Comparison of ENCODE assay signal across 10 cellular contexts in the genomic region with DNA sequence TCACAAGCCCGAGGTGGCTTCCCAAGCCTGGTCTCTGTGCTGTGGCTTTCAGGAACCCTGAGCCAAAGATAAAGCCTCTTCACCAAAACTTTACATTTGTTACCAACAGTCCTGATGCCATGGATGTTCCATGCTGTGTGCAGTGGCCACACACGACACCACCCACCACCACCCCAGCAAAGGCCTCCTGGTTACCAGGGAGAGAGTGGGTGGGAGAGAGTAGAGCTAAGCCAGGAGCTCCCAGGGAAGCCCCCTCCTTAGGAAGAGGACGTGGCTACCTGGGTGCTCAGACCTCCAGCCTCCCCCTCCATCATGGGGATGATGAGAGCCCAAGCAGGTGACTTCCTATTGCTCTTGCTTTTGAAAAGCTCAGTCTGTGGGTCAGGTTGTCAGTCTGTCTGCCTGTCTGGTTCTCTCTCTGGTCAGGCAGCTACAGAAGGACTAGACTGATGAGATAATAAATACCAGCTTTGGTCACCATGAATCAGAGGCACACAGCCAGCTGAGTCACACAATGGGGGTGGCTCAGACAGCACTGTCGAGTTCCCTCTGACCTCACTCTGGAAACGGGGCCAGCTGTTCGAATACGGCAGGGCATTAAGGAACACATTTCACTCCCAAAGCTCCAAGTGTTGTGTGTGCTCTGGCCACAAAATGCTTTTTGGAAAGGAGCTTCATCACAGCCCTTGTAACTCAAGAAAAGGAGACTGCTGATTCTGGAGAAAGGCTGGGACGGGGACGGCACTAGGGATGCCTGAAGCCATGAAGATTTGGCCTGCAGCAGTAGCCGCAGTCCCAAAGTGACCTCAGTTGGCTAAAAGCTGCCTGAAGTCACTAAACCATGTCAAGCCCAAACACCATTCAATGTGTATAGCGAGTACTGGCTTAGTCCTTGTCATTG.
DNase-seq lines count a peak whose midpoint lies in the region; ATAC-seq and TF ChIP-seq lines count a peak whose summit lies in the region.
"Had no signal": no experiment of that assay in that cellular context is flagged by ENCODE, and none has a peak within 500 bp of the region (broad histone marks: within the 10 kb centered on the region; RNA-seq: fewer than 3 reads in every experiment).

No MANE protein-coding gene starts in this region.

- H3K36me3 ChIP-seq in SJSA1, result no peaks in the 10 kb centered on the region
- no peaks in the 10 kb centered on the region for H3K36me3 ChIP-seq in trophoblast cell (ENCODE audit: control insufficient read depth in 1 of 2, insufficient read depth in 2 of 2, low read length in 2 of 2)

- peak overlapping the region; percentile 71 for H4K91ac ChIP-seq in trophoblast cell (ENCODE audit: low read depth, low read length)

- H3K18ac ChIP-seq in trophoblast cell (ENCODE audit: low read length), result no peak overlapping the region

- no peaks in the 10 kb centered on the region for H3K27me3 ChIP-seq in SJSA1 (replicated peaks)
- H3K27me3 ChIP-seq in trophoblast cell (ENCODE audit: insufficient read depth, low read length), result no peaks in the 10 kb centered on the region

- H3K79me2 ChIP-seq in trophoblast cell (ENCODE audit: control insufficient read depth, insufficient read depth, low read length, poor library complexity), result no peaks in the 10 kb centered on the region

- no CpG with 5 or more reads among the region's 11 CpGs for WGBS in trophoblast cell (ENCODE audit: extremely low coverage, insufficient coverage, insufficient read length)

- H3K9ac ChIP-seq in trophoblast cell (ENCODE audit: low read length), result no peak overlapping the region

- H3K4me3 ChIP-seq in SJSA1 (no peak overlapping the region), foreskin fibroblast (ENCODE audit: low read depth in 1 of 2, low read length in 2 of 2) (no peak overlapping the region), trophoblast cell (ENCODE audit: low read depth, low read length) (no peak overlapping the region)
- H3K4me3 ChIP-seq: GM12878 had no signal

- in situ Hi-C loops in Caki2 (cut with HindIII; ENCODE audit: low pct_unique_long_range_greater_than_20kb, low sequenced_read_pairs), result no loop called here

- H3K14ac ChIP-seq in trophoblast cell (ENCODE audit: low read length), result no peak overlapping the region

- H3K79me1 ChIP-seq in trophoblast cell (ENCODE audit: low read length), result peaks cover 6% of the 10 kb centered on the region

- no peak overlapping the region for H2BK5ac ChIP-seq in trophoblast cell (ENCODE audit: low read depth, low read length, poor library complexity)

- ATAC-seq in HG03135 (IDR thresholded peaks at IDR 0.05; ENCODE audit: unreplicated experiment), result no peak
- ATAC-seq: GM12878 had no signal

- peak overlapping the region; percentile 80 for H3K27ac ChIP-seq in SJSA1
- H3K27ac ChIP-seq in trophoblast cell (ENCODE audit: low read depth, low read length), result peak overlapping the region; percentile 75

- H3K9me3 ChIP-seq in SJSA1 (replicated peaks), result no peaks in the 10 kb centered on the region
- peaks cover 2% of the 10 kb centered on the region for H3K9me3 ChIP-seq in trophoblast cell (ENCODE audit: insufficient read depth, low read depth, low read length)

- H3K4me2 ChIP-seq in trophoblast cell (ENCODE audit: low read length), result no peak overlapping the region

- TF ChIP-seq CTCF in foreskin fibroblast (IDR thresholded peaks at IDR 0.05; ENCODE audit: low read depth, low read length), result no peak

- H3K4me1 ChIP-seq in SJSA1 (replicated peaks) (peaks cover 57% of the 10 kb centered on the region), trophoblast cell (ENCODE audit: control insufficient read depth in 1 of 2, insufficient read depth in 2 of 2, low read length in 2 of 2) (peaks cover 10 to 17% of the 10 kb centered on the region in 2 experiments)

- H3K4ac ChIP-seq in trophoblast cell (ENCODE audit: low read depth, low read length), result no peak overlapping the region

- H4K12ac ChIP-seq in trophoblast cell (ENCODE audit: low read depth, low read length), result no peak overlapping the region

- H2AK5ac ChIP-seq in trophoblast cell (ENCODE audit: low read length), result no peak overlapping the region

- DNase-seq in Caki2 (ENCODE audit: low read depth) (peak; percentile 95), SJSA1 (ENCODE audit: low read depth in 1 of 2, low spot score in 2 of 2) (peak; percentile 92 to 95), foreskin fibroblast (peak; percentile 96 to 99), trophoblast cell (peak; percentile 93 to 95), NCI-H2107 treated with DMSO at 0.1 percent for 48 hours (lab: John Stamatoyannopoulos, UW; ENCODE audit: unreplicated experiment) (no peak)
- no peak for DNase-seq in activated CD4-positive, alpha-beta T cell treated with anti-CD3 and anti-CD28 coated beads for 1 hour
- no peak for DNase-seq in activated naive CD4-positive, alpha-beta T cell (lab: John Stamatoyannopoulos, UW)
- DNase-seq: NCI-H2107 had no signal

- no peak overlapping the region for H2AFZ ChIP-seq in trophoblast cell (ENCODE audit: insufficient read depth, low read length, poor library complexity)

- peak overlapping the region; percentile 55 for H2BK12ac ChIP-seq in trophoblast cell (ENCODE audit: low read length)

- peak overlapping the region; percentile 43 for H2BK120ac ChIP-seq in trophoblast cell (ENCODE audit: insufficient read depth, low read length, poor library complexity)

- H3K23ac ChIP-seq in trophoblast cell (ENCODE audit: low read length), result no peak overlapping the region

- H4K8ac ChIP-seq in trophoblast cell (ENCODE audit: low read depth, low read length), result no peak overlapping the region

Comparison
In these comparisons a context has a peak if more than half of its experiments do, and no peak if none do; other contexts are left out.
1. DNase-seq: peak in Caki2 (single experiment), SJSA1 (2 of 2), foreskin fibroblast (2 of 2) and trophoblast cell (2 of 2); none in NCI-H2107 treated with DMSO at 0.1 percent for 48 hours (single experiment), activated CD4-positive, alpha-beta T cell treated with anti-CD3 and anti-CD28 coated beads for 1 hour (single experiment) and activated naive CD4-positive, alpha-beta T cell (0 of 4).